Comparison of ENCODE assay signal across 14 cellular contexts in the genomic region with DNA sequence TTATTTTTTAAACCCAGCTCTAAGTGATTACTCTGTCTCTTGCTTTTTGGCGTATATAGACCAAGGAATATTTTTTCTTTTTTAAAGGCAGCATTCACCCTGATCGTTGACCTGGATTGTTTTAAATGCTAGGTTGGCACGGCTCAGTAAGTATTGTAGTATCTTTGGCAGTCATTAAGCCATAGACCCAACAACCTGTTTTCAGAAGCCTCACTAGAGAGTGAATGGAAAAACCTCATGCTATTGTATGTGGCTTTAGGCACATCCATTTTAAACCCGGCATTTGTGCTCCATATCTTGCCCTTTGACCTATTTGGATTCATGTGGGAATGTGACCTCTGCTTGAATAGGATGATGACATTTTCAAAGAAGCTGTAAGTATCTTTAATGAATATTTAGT.
DNase-seq lines count a peak whose midpoint lies in the region; ATAC-seq and TF ChIP-seq lines count a peak whose summit lies in the region.
"Had no signal": no experiment of that assay in that cellular context is flagged by ENCODE, and none has a peak within 500 bp of the region (broad histone marks: within the 10 kb centered on the region; RNA-seq: fewer than 3 reads in every experiment).

No MANE protein-coding gene starts in this region.

- no peak overlapping the region for H3K4me3 ChIP-seq in right cardiac atrium (ENCODE audit: low read length)
- H3K4me3 ChIP-seq in thyroid gland (replicated peaks in 1 of 3), result no peak overlapping the region
- H3K4me3 ChIP-seq: BLaER1, K562 had no signal

- H3K27ac ChIP-seq in right cardiac atrium (ENCODE audit: low read length), result no peak overlapping the region
- peak overlapping the region; percentile 27 to 83 (median 58) for H3K27ac ChIP-seq in thyroid gland
- H3K27ac ChIP-seq: BLaER1 had no signal

- H3K9me3 ChIP-seq in right cardiac atrium (ENCODE audit: control insufficient read depth, low read length), result no peaks in the 10 kb centered on the region
- H3K9me3 ChIP-seq in thyroid gland, result no peaks in the 10 kb centered on the region
- H3K9me3 ChIP-seq: BLaER1 had no signal

- TF ChIP-seq CTCF in thyroid gland (IDR thresholded peaks at IDR 0.05), result no peak

- no peaks in the 10 kb centered on the region for H3K4me1 ChIP-seq in right cardiac atrium (ENCODE audit: control insufficient read depth, insufficient read depth, low read length)
- peaks cover 14 to 17% of the 10 kb centered on the region in 2 donors for H3K4me1 ChIP-seq in thyroid gland
- H3K4me1 ChIP-seq: BLaER1 had no signal

- 49% methylated on average over 4 of the region's 4 CpGs for WGBS in right cardiac atrium
- 24 to 25% methylated on average over 4 of the region's 4 CpGs for WGBS in thyroid gland, 2 donors

- TF ChIP-seq POLR2A in thyroid gland (IDR thresholded peaks at IDR 0.05), result no peak

- H3K27me3 ChIP-seq in right cardiac atrium (ENCODE audit: control insufficient read depth, insufficient read depth) (no peaks in the 10 kb centered on the region), thyroid gland (no peaks in the 10 kb centered on the region)
- H3K27me3 ChIP-seq: BLaER1 had no signal

- ATAC-seq in left ventricle myocardium superior, result peak; percentile 35
- no peak for ATAC-seq in right cardiac atrium
- no peak for ATAC-seq in HG03045 (IDR thresholded peaks at IDR 0.05; ENCODE audit: unreplicated experiment)
- ATAC-seq: CD8-positive, alpha-beta T cell; K562 had no signal

- DNase-seq in NCI-H1105 treated with DMSO at 0.1 percent for 48 hours (lab: John Stamatoyannopoulos, UW) (peak; percentile 15), NCI-H1105 (lab: John Stamatoyannopoulos, UW) (no peak), left ventricle myocardium superior (no peak), right cardiac atrium (no peak), dermis blood vessel endothelial cell (peak; percentile 32), thyroid gland (peak; percentile 18), kidney tubule cell (ENCODE audit: low spot score) (no peak)
- DNase-seq: CD8-positive, alpha-beta T cell; GDM1; NCI-H1694 treated with DMSO at 0.1 percent for 48 hours; NCI-H226 had no signal

- no peaks in the 10 kb centered on the region for H3K36me3 ChIP-seq in thyroid gland
- H3K36me3 ChIP-seq: BLaER1 had no signal

- intact Hi-C loops in left ventricle myocardium superior (cut with micrococcal nuclease), result no loop called here
- intact Hi-C loops in right cardiac atrium (cut with DNase I), result loop anchor here in 1 of 4 donors (10.0 kb wide), 1 partner anchor 222 kb away; no protein-coding TSS in a partner anchor
- intact Hi-C loops in thyroid gland (cut with DNase I), result no loop called here

Comparison
In these comparisons a context has a peak if more than half of its experiments do, and no peak if none do; other contexts are left out.
1. DNase-seq: peak in NCI-H1105 treated with DMSO at 0.1 percent for 48 hours (single experiment), dermis blood vessel endothelial cell (single experiment) and thyroid gland (2 of 2); none in NCI-H1105 (single experiment), left ventricle myocardium superior (single experiment), right cardiac atrium (0 of 3) and kidney tubule cell (single experiment).